ENCODE assay signal across 16 cellular contexts in genomic region chr13:111422352-111422751, GRCh38.
"Had no signal": no experiment of that assay in that cellular context is flagged by ENCODE, and none has a peak within 500 bp of the region (broad histone marks: within the 10 kb centered on the region; RNA-seq: fewer than 3 reads in every experiment).

No MANE protein-coding gene starts in this region.

- H3K36me3 Mint-ChIP-seq: WTC11 had no signal

- DNase-seq: activated CD4-positive, alpha-beta T cell treated with anti-CD3 and anti-CD28 coated beads, Interleukin-2, amount 10 ng/mL, durations not matched to agents 24 days and 14 days; activated naive CD4-positive, alpha-beta T cell treated with anti-CD3 and anti-CD28 coated beads, Interleukin-2, amount 50 U/mL, for 16 hours; adrenal gland; dermis blood vessel endothelial cell; erythroblast; hippocampal formation; kidney glomerular epithelial cell; ovary; stimulated activated CD4-positive, alpha-beta T cell treated with anti-CD3 and anti-CD28 coated beads, Interleukin-12 subunit alpha, Interleukin-12 subunit beta, amount 100 ng/mL, for 4 hours; stimulated activated CD4-positive, alpha-beta T cell treated with anti-CD3 and anti-CD28 coated beads, Interleukin-2, amount 100 ng/mL, for 48 hours; stimulated activated naive CD4-positive, alpha-beta T cell treated with Interleukin-2 at 50 U/mL for 16 hours; trophoblast cell had no signal

- H3K9me3 Mint-ChIP-seq: activated CD4-positive, alpha-beta T cell treated with anti-CD3 and anti-CD28 coated beads, Interleukin-2, amount 10 ng/mL, durations not matched to agents 24 days and 14 days; activated T-helper 17 cell treated with anti-CD3 and anti-CD28 coated beads, Interleukin-2, amount 50 U/mL, for 72 hours; central memory CD8-positive, alpha-beta T cell; WTC11 had no signal

- H3K27me3 Mint-ChIP-seq: activated CD4-positive, alpha-beta T cell treated with anti-CD3 and anti-CD28 coated beads, Interleukin-2, amount 10 ng/mL, durations not matched to agents 24 days and 14 days had no signal

- H3K4me3 Mint-ChIP-seq: activated CD4-positive, alpha-beta T cell treated with anti-CD3 and anti-CD28 coated beads, Interleukin-2, amount 10 ng/mL, durations not matched to agents 24 days and 14 days; activated T-helper 17 cell treated with anti-CD3 and anti-CD28 coated beads, Interleukin-2, amount 50 U/mL, for 72 hours; central memory CD8-positive, alpha-beta T cell; neural crest cell; WTC11 had no signal

- H3K27ac Mint-ChIP-seq: activated CD4-positive, alpha-beta T cell treated with anti-CD3 and anti-CD28 coated beads, Interleukin-2, amount 10 ng/mL, durations not matched to agents 24 days and 14 days; activated T-helper 17 cell treated with anti-CD3 and anti-CD28 coated beads, Interleukin-2, amount 50 U/mL, for 72 hours had no signal

- H3K4me1 Mint-ChIP-seq: activated CD4-positive, alpha-beta T cell treated with anti-CD3 and anti-CD28 coated beads, Interleukin-2, amount 10 ng/mL, durations not matched to agents 24 days and 14 days; activated T-helper 17 cell treated with anti-CD3 and anti-CD28 coated beads, Interleukin-2, amount 50 U/mL, for 72 hours; central memory CD8-positive, alpha-beta T cell; neural crest cell had no signal
